In the genomic region with DNA sequence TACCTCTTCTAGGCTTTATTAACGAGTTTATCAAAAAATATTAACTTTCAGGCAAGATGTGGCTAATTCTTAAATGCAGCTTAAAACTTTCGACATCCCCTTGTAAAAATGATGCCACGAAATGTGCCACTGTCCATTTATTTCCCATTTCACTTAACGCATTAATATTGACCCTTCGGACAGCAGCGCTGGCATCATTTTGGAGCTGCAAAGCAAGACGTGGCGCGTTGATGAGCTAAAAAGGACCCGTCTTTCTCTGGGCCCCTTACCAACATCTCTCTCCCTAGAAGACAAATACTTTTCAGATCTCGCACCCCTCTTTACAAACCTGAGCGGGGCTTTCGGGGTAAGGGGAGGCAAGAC, we compare ENCODE assay signal across 8 cellular contexts.
DNase-seq lines count a peak whose midpoint lies in the region; ATAC-seq and TF ChIP-seq lines count a peak whose summit lies in the region.

No MANE protein-coding gene starts in this region.

- peaks cover 7% of the 10 kb centered on the region for H3K4me1 ChIP-seq in hepatocyte (ENCODE audit: insufficient read depth)

- no peaks in the 10 kb centered on the region for H3K9me3 Mint-ChIP-seq in T-helper 1 cell treated with Interleukin-12 subunit alpha and Interleukin-12 subunit beta and Interleukin-4 antibody, amounts not matched to agents 30 μg/mL and 1 μg/mL, for 36 hours
- no peaks in the 10 kb centered on the region for H3K9me3 Mint-ChIP-seq in WTC11
- no peaks in the 10 kb centered on the region for H3K9me3 Mint-ChIP-seq in stimulated activated memory B cell treated with anti-CD40 and anti-IgM and Interleukin-4, amounts not matched to agents 10 μg/mL and 1 μg/mL and 100 μg/mL, for 72 hours

- no peaks in the 10 kb centered on the region for H3K36me3 Mint-ChIP-seq in T-helper 1 cell treated with Interleukin-12 subunit alpha and Interleukin-12 subunit beta and Interleukin-4 antibody, amounts not matched to agents 30 μg/mL and 1 μg/mL, for 36 hours (ENCODE audit: low read depth)
- no peaks in the 10 kb centered on the region; the same call in 1 of the 2 replicates for H3K36me3 Mint-ChIP-seq in WTC11
- H3K36me3 Mint-ChIP-seq in stimulated activated memory B cell treated with anti-CD40 and anti-IgM and Interleukin-4, amounts not matched to agents 10 μg/mL and 1 μg/mL and 100 μg/mL, for 72 hours, result no peaks in the 10 kb centered on the region

- H3K27ac Mint-ChIP-seq in T-helper 1 cell treated with Interleukin-12 subunit alpha and Interleukin-12 subunit beta and Interleukin-4 antibody, amounts not matched to agents 30 μg/mL and 1 μg/mL, for 36 hours, result no peak overlapping the region
- no peak overlapping the region for H3K27ac Mint-ChIP-seq in WTC11
- H3K27ac Mint-ChIP-seq in stimulated activated memory B cell treated with anti-CD40 and anti-IgM and Interleukin-4, amounts not matched to agents 10 μg/mL and 1 μg/mL and 100 μg/mL, for 72 hours, result no peak overlapping the region

- peak overlapping the region; percentile 85 for H2AFZ ChIP-seq in hepatocyte

- peak overlapping the region; percentile 38 for H3K4me3 Mint-ChIP-seq in T-helper 1 cell treated with Interleukin-12 subunit alpha and Interleukin-12 subunit beta and Interleukin-4 antibody, amounts not matched to agents 30 μg/mL and 1 μg/mL, for 36 hours
- peak overlapping the region; percentile 72 for H3K4me3 Mint-ChIP-seq in WTC11
- H3K4me3 Mint-ChIP-seq in stimulated activated memory B cell treated with anti-CD40 and anti-IgM and Interleukin-4, amounts not matched to agents 10 μg/mL and 1 μg/mL and 100 μg/mL, for 72 hours, result peak overlapping the region; percentile 23

- CTCF ChIA-PET in WTC11 (lab: Charles Lee), result interaction anchor here (0.8 to 3.9 kb wide), 19 partner anchors 9 to 515 kb away, joined by 3 to 30 read pairs (median 3); partner anchors contain the start of gene HOXD9

- H3K36me3 ChIP-seq in hepatocyte (replicated peaks; ENCODE audit: insufficient read depth, low read depth), result no peaks in the 10 kb centered on the region

- H3K9me3 ChIP-seq in hepatocyte (ENCODE audit: low read depth), result no peaks in the 10 kb centered on the region

- peaks cover 5% of the 10 kb centered on the region for H3K4me1 Mint-ChIP-seq in T-helper 1 cell treated with Interleukin-12 subunit alpha and Interleukin-12 subunit beta and Interleukin-4 antibody, amounts not matched to agents 30 μg/mL and 1 μg/mL, for 36 hours (ENCODE audit: low read depth)
- H3K4me1 Mint-ChIP-seq in WTC11, result peaks cover 16% of the 10 kb centered on the region
- peaks cover 6% of the 10 kb centered on the region for H3K4me1 Mint-ChIP-seq in stimulated activated memory B cell treated with anti-CD40 and anti-IgM and Interleukin-4, amounts not matched to agents 10 μg/mL and 1 μg/mL and 100 μg/mL, for 72 hours

- POLR2A ChIA-PET in WTC11 (lab: Charles Lee), result interaction anchor here (0.5 kb wide), 1 partner anchor 512 kb away, joined by 6 read pairs; no protein-coding TSS in a partner anchor

- H3K4me2 ChIP-seq in hepatocyte, result peak overlapping the region; percentile 98

- H3K79me2 ChIP-seq in hepatocyte, result no peaks in the 10 kb centered on the region

- peaks cover 87% of the 10 kb centered on the region for H3K27me3 ChIP-seq in hepatocyte

- H3K27me3 Mint-ChIP-seq in T-helper 1 cell treated with Interleukin-12 subunit alpha and Interleukin-12 subunit beta and Interleukin-4 antibody, amounts not matched to agents 30 μg/mL and 1 μg/mL, for 36 hours (ENCODE audit: low read depth), result peaks cover 70% of the 10 kb centered on the region
- H3K27me3 Mint-ChIP-seq in WTC11 (ENCODE audit: low read depth), result peaks cover 83% of the 10 kb centered on the region
- H3K27me3 Mint-ChIP-seq in stimulated activated memory B cell treated with anti-CD40 and anti-IgM and Interleukin-4, amounts not matched to agents 10 μg/mL and 1 μg/mL and 100 μg/mL, for 72 hours, result peaks cover 30% of the 10 kb centered on the region

- H4K20me1 ChIP-seq in hepatocyte (ENCODE audit: insufficient read depth, poor library complexity, severe bottlenecking), result no peaks in the 10 kb centered on the region

- H3K4me3 ChIP-seq in hepatocyte, result peak overlapping the region; percentile 65

- no peak for TF ChIP-seq CTCF in WTC11 (IDR thresholded peaks at IDR 0.05)
- no peak for TF ChIP-seq CTCF in hepatocyte (IDR thresholded peaks at IDR 0.05; ENCODE audit: poor library complexity)

- no peak for ATAC-seq in WTC11
- no peak for ATAC-seq in stimulated activated memory B cell treated with anti-CD40 and anti-IgM and Interleukin-4, amounts not matched to agents 10 μg/mL and 1 μg/mL and 100 μg/mL, for 72 hours
- no peak for ATAC-seq in GM18517 (IDR thresholded peaks at IDR 0.05; ENCODE audit: unreplicated experiment)

- WGBS in hepatocyte (ENCODE audit: low lambda C conversion rate, missing lambda C conversion rate), result 27% methylated on average over 13 of the region's 13 CpGs

- DNase-seq in T-helper 1 cell (no peak), WTC11 (ENCODE audit: low spot score) (no peak), hepatocyte (ENCODE audit: low spot score) (no peak), T1000 (lab: John Stamatoyannopoulos, UW) (no peak), NCI-H1930 (lab: John Stamatoyannopoulos, UW) (no peak)

- no peak overlapping the region for H3K27ac ChIP-seq in hepatocyte

- no peaks in the 10 kb centered on the region for H3K9me2 ChIP-seq in hepatocyte (replicated peaks; ENCODE audit: insufficient read depth)

TF ChIP-seq in WTC11, 78 proteins besides CTCF, POLR2A, EP300 and RAD21:
- TF ChIP-seq, protein P1, sequence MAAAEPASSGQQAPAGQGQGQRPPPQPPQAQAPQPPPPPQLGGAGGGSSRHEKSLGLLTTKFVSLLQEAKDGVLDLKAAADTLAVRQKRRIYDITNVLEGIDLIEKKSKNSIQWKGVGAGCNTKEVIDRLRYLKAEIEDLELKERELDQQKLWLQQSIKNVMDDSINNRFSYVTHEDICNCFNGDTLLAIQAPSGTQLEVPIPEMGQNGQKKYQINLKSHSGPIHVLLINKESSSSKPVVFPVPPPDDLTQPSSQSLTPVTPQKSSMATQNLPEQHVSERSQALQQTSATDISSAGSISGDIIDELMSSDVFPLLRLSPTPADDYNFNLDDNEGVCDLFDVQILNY (CRISPR knock-in tag; IDR thresholded peaks at IDR 0.05), result no peak
- TF ChIP-seq GABPB1 (CRISPR knock-in tag; IDR thresholded peaks at IDR 0.05) (no peak), NR1H2 (CRISPR knock-in tag; IDR thresholded peaks at IDR 0.05) (no peak), PREB (CRISPR knock-in tag; IDR thresholded peaks at IDR 0.05; ENCODE audit: borderline replicate concordance) (no peak)
- TF ChIP-seq, protein P2, sequence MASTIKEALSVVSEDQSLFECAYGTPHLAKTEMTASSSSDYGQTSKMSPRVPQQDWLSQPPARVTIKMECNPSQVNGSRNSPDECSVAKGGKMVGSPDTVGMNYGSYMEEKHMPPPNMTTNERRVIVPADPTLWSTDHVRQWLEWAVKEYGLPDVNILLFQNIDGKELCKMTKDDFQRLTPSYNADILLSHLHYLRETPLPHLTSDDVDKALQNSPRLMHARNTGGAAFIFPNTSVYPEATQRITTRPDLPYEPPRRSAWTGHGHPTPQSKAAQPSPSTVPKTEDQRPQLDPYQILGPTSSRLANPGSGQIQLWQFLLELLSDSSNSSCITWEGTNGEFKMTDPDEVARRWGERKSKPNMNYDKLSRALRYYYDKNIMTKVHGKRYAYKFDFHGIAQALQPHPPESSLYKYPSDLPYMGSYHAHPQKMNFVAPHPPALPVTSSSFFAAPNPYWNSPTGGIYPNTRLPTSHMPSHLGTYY (CRISPR knock-in tag; IDR thresholded peaks at IDR 0.05), result no peak
